8 cellular contexts compared by ENCODE assay signal in genomic region chr5:111758284-111758628, GRCh38. TPM values are rescaled to one million over a fixed set of nuclear protein-coding genes. Genes with fewer than 3 reads are reported as not detected.
DNase-seq lines count a peak whose midpoint lies in the region; ATAC-seq and TF ChIP-seq lines count a peak whose summit lies in the region.

No MANE protein-coding gene starts in this region.

- 8% methylated on average over 5 of the region's 5 CpGs for WGBS in prostate gland

- no peaks in the 10 kb centered on the region for H3K36me3 ChIP-seq in ES-I3 (ENCODE audit: insufficient read depth, low read length)
- peaks cover 17% of the 10 kb centered on the region for H3K36me3 ChIP-seq in SJSA1
- no peaks in the 10 kb centered on the region for H3K36me3 ChIP-seq in fibroblast of lung (ENCODE audit: control insufficient read depth, insufficient read depth, low read length)
- H3K36me3 ChIP-seq in prostate gland, result no peaks in the 10 kb centered on the region

- DNase-seq in SJSA1 (ENCODE audit: low read depth in 1 of 2, low spot score in 2 of 2) (no peak), fibroblast of lung (ENCODE audit: low read depth in 2 of 2) (no peak), prostate gland (ENCODE audit: low spot score) (no peak), activated gamma-delta T cell (lab: John Stamatoyannopoulos, UW) (no peak), cerebellum (ENCODE audit: low spot score) (no peak)

- H3K4me3 ChIP-seq in SJSA1 (peak overlapping the region; percentile 71), fibroblast of lung (replicated peaks in 1 of 4; ENCODE audit: control extremely low read depth in 1 of 4, insufficient read depth in 1 of 4, low read depth in 3 of 4, low read length in 4 of 4) (peak overlapping the region; percentile 48 to 90 (median 68)), prostate gland (peak overlapping the region; percentile 45 to 60)

- H3K9me3 ChIP-seq in ES-I3 (ENCODE audit: control insufficient read depth, insufficient read depth, low read length) (no peaks in the 10 kb centered on the region), SJSA1 (replicated peaks) (no peaks in the 10 kb centered on the region), fibroblast of lung (ENCODE audit: control insufficient read depth, insufficient read depth, low read depth, low read length) (no peaks in the 10 kb centered on the region), prostate gland (no peaks in the 10 kb centered on the region)

- peaks cover 16% of the 10 kb centered on the region for H3K4me1 ChIP-seq in ES-I3 (ENCODE audit: insufficient read depth, low read length)
- H3K4me1 ChIP-seq in SJSA1 (replicated peaks), result peaks cover 14% of the 10 kb centered on the region
- no peaks in the 10 kb centered on the region for H3K4me1 ChIP-seq in fibroblast of lung (ENCODE audit: control insufficient read depth, extremely low read depth, insufficient read depth, low read length)
- H3K4me1 ChIP-seq in prostate gland (replicated peaks), result no peaks in the 10 kb centered on the region

- ATAC-seq in GM19455 (IDR thresholded peaks at IDR 0.05; ENCODE audit: unreplicated experiment) (no peak), GM19395 (IDR thresholded peaks at IDR 0.05; ENCODE audit: unreplicated experiment) (no peak)

- TF ChIP-seq CTCF in fibroblast of lung (conservative IDR thresholded peaks at IDR 0.05 in 1 of 2, IDR thresholded peaks at IDR 0.05 in 1 of 2; ENCODE audit: low read depth in 1 of 2, low read length in 2 of 2) (no peak), prostate gland (IDR thresholded peaks at IDR 0.05) (no peak)

- peak overlapping the region; percentile 71 for H2AFZ ChIP-seq in fibroblast of lung (ENCODE audit: low read length)

- peak overlapping the region; percentile 79 for H3K27ac ChIP-seq in SJSA1
- peak overlapping the region; percentile 81 for H3K27ac ChIP-seq in fibroblast of lung (ENCODE audit: insufficient read depth, low read length)
- H3K27ac ChIP-seq in prostate gland, result peak overlapping the region; percentile 76 to 83

- H3K9ac ChIP-seq in ES-I3 (ENCODE audit: low read depth, low read length) (peak overlapping the region; percentile 93), fibroblast of lung (ENCODE audit: insufficient read depth, low read length) (peak overlapping the region; percentile 71)

- H3K79me2 ChIP-seq in fibroblast of lung (ENCODE audit: control insufficient read depth, insufficient read depth, low read length), result peaks cover 35% of the 10 kb centered on the region

- H3K27me3 ChIP-seq in SJSA1 (replicated peaks) (no peaks in the 10 kb centered on the region), fibroblast of lung (ENCODE audit: control insufficient read depth, insufficient read depth, low read length) (no peaks in the 10 kb centered on the region), prostate gland (replicated peaks; ENCODE audit: insufficient read depth) (no peaks in the 10 kb centered on the region)

- peak overlapping the region; percentile 82 for H3K4me2 ChIP-seq in fibroblast of lung (ENCODE audit: extremely low read depth, insufficient read depth, low read length)

- TF ChIP-seq POLR2A in prostate gland (IDR thresholded peaks at IDR 0.05), result no peak

- no peaks in the 10 kb centered on the region for H4K20me1 ChIP-seq in fibroblast of lung (ENCODE audit: control insufficient read depth, extremely low read depth, insufficient read depth, low read length)

- intact Hi-C loops in prostate gland (cut with DNase I), result loop anchor here (5.0 to 10.0 kb wide), 4 partner anchors 73 to 387 kb away; partner anchors contain the start of gene STARD4

RNA-seq across cellular contexts. Expression of gene NREP, which starts 1.3 kb away (rescaled TPM):
- total RNA-seq in SJSA1 (2014; rRNA removed; shearing (Covaris generic)), result 51.5 and 69.3 TPM in 2 replicates
- total RNA-seq in fibroblast of lung, result 56.8 and 86.0 TPM in 2 replicates
- polyA plus RNA-seq in fibroblast of lung, result 149 and 364 TPM in 2 replicates
- polyA plus RNA-seq in fibroblast of lung (2012), result 64.0 and 156 TPM in 2 replicates
- polyA minus RNA-seq in fibroblast of lung (ENCODE audit: low replicate concordance), result 14.6 and 34.6 TPM in 2 replicates
- 10 to 100 TPM in 1 of 2 donors, 1 to 10 TPM in 1; 7.6 to 28.2 TPM for total RNA-seq in prostate gland
- total RNA-seq in cerebellum, result 717 TPM
